Comparison of ENCODE assay signal across 23 cellular contexts in genomic region chr5:95799181-95799835, GRCh38. TPM values are rescaled to one million over a fixed set of nuclear protein-coding genes. Genes with fewer than 3 reads are reported as not detected.
A peak's percentile ranks its signal among the peaks of the same experiment; 100 is the strongest.
DNase-seq lines count a peak whose midpoint lies in the region; ATAC-seq, FAIRE-seq and TF ChIP-seq lines count a peak whose summit lies in the region.
"Had no signal": no experiment of that assay in that cellular context is flagged by ENCODE, and none has a peak within 500 bp of the region (broad histone marks: within the 10 kb centered on the region; RNA-seq: fewer than 3 reads in every experiment).

No MANE protein-coding gene starts in this region.

- BruUV-seq in HepG2 (replicated peaks; lab: Mats Ljungman, UMichigan), result no TSS peak
- no TSS peak for BruUV-seq in endothelial cell of umbilical vein (replicated peaks; lab: Mats Ljungman, UMichigan)
- no TSS peak for BruUV-seq in mammary epithelial cell (replicated peaks; lab: Mats Ljungman, UMichigan)

- POLR2A ChIA-PET in HepG2 (lab: Yijun Ruan, JAX), result interaction anchor here (2.1 kb wide), 1 partner anchor 24 kb away, joined by 12 read pairs; the partner anchor contains the start of gene GLRX
- POLR2A ChIA-PET in endothelial cell of umbilical vein (lab: Charles Lee), result no interaction called here

- H3K36me3 ChIP-seq in HepG2 (replicated peaks in 1 of 2; ENCODE audit: control insufficient read depth in 1 of 2, insufficient read depth in 2 of 2, low read length in 2 of 2) (no peaks in the 10 kb centered on the region), right lobe of liver (no peaks in the 10 kb centered on the region), endothelial cell of umbilical vein (ENCODE audit: control insufficient read depth in 2 of 2, extremely low read depth in 1 of 2, insufficient read depth in 2 of 2, low read length in 2 of 2) (no peaks in the 10 kb centered on the region), mucosa of descending colon (ENCODE audit: low read depth) (no peaks in the 10 kb centered on the region), mammary epithelial cell (ENCODE audit: insufficient read depth, low read length) (no peaks in the 10 kb centered on the region)
- H3K36me3 ChIP-seq: Peyer's patch had no signal

- TF ChIP-seq CTCF in HepG2 (CRISPR knock-in tag; IDR thresholded peaks at IDR 0.05) (no peak), right lobe of liver (IDR thresholded peaks at IDR 0.05) (no peak), endothelial cell of umbilical vein (IDR thresholded peaks at IDR 0.05; ENCODE audit: extremely low read depth in 1 of 2, insufficient read depth in 1 of 2, low read depth in 1 of 2, low read length in 2 of 2) (no peak), mucosa of descending colon (IDR thresholded peaks at IDR 0.05) (no peak), mammary epithelial cell (conservative IDR thresholded peaks at IDR 0.05 in 1 of 2, IDR thresholded peaks at IDR 0.05 in 1 of 2; ENCODE audit: extremely low read depth in 1 of 2, insufficient read depth in 1 of 2, low read depth in 1 of 2, low read length in 2 of 2) (no peak)

- no peaks in the 10 kb centered on the region for H3K9me3 ChIP-seq in HepG2 (ENCODE audit: low read length)
- no peaks in the 10 kb centered on the region for H3K9me3 ChIP-seq in right lobe of liver
- no peaks in the 10 kb centered on the region for H3K9me3 ChIP-seq in endothelial cell of umbilical vein (replicated peaks; ENCODE audit: control insufficient read depth, insufficient read depth, low read length)
- no peaks in the 10 kb centered on the region for H3K9me3 ChIP-seq in mucosa of descending colon
- no peaks in the 10 kb centered on the region for H3K9me3 ChIP-seq in mammary epithelial cell (replicated peaks; ENCODE audit: insufficient read depth, low read length)
- H3K9me3 ChIP-seq: Peyer's patch, SJCRH30 had no signal

- H3K27ac ChIP-seq in HepG2 (ENCODE audit: extremely low read length, insufficient read depth, low read length) (no peak overlapping the region), right lobe of liver (no peak overlapping the region), endothelial cell of umbilical vein (ENCODE audit: insufficient read depth, low read depth, low read length) (no peak overlapping the region), mammary epithelial cell (ENCODE audit: insufficient read depth, low read depth, low read length) (no peak overlapping the region)
- H3K27ac ChIP-seq: C4-2B, SJCRH30 had no signal

- H3K4me2 ChIP-seq in HepG2 (ENCODE audit: low read depth, low read length) (no peak overlapping the region), endothelial cell of umbilical vein (ENCODE audit: insufficient read depth, low read length) (no peak overlapping the region), mammary epithelial cell (ENCODE audit: insufficient read depth, low read depth, low read length) (no peak overlapping the region)

- no peak for TF ChIP-seq RAD21 in HepG2 (CRISPR knock-in tag; IDR thresholded peaks at IDR 0.05)

- in situ Hi-C loops in HepG2 (cut with HindIII; ENCODE audit: extremely low pct_ligation_motif_present, low pct_unique_long_range_greater_than_20kb), result no loop called here
- in situ Hi-C loops in mammary epithelial cell (cut with MboI; ENCODE audit: low sequenced_read_pairs in 2 of 2), result no loop called here

- H3K4me3 ChIP-seq in HepG2 (replicated peaks in 1 of 3; ENCODE audit: insufficient read depth in 1 of 3, low read depth in 2 of 3, low read length in 3 of 3) (no peak overlapping the region), right lobe of liver (no peak overlapping the region), endothelial cell of umbilical vein (replicated peaks in 1 of 3; ENCODE audit: insufficient read depth in 1 of 3, low read depth in 1 of 3, low read length in 3 of 3) (no peak overlapping the region), mucosa of descending colon (no peak overlapping the region), mammary epithelial cell (replicated peaks in 1 of 3; ENCODE audit: insufficient read depth in 1 of 3, low read depth in 2 of 3, low read length in 3 of 3) (no peak overlapping the region)
- H3K4me3 ChIP-seq: Peyer's patch, SJCRH30 had no signal

- H3K9me1 ChIP-seq in endothelial cell of umbilical vein (replicated peaks; ENCODE audit: control insufficient read depth, extremely low read depth, insufficient read depth, low read length), result no peaks in the 10 kb centered on the region

- H2AFZ ChIP-seq in HepG2 (ENCODE audit: low read length), result no peak overlapping the region
- no peak overlapping the region for H2AFZ ChIP-seq in endothelial cell of umbilical vein (ENCODE audit: low read depth, low read length)
- H2AFZ ChIP-seq in mammary epithelial cell (ENCODE audit: low read depth, low read length), result no peak overlapping the region

- H3K9ac ChIP-seq in HepG2 (ENCODE audit: insufficient read depth, low read depth, low read length) (no peak overlapping the region), endothelial cell of umbilical vein (replicated peaks; ENCODE audit: extremely low read depth, insufficient read depth, low read length) (no peak overlapping the region), mammary epithelial cell (ENCODE audit: insufficient read depth, low read length) (no peak overlapping the region)

- no peak for TF ChIP-seq EP300 in HepG2 (IDR thresholded peaks at IDR 0.05; ENCODE audit: low read depth in 2 of 2, low read length in 2 of 2)
- TF ChIP-seq EP300 in HepG2 (CRISPR knock-in tag; IDR thresholded peaks at IDR 0.05; ENCODE audit: borderline replicate concordance), result no peak

- intact Hi-C loops in HepG2 (cut with micrococcal nuclease; ENCODE audit: unreplicated experiment) (no loop called here), right lobe of liver (cut with DNase I) (no loop called here), endothelial cell of umbilical vein (cut with micrococcal nuclease) (no loop called here), mucosa of descending colon (cut with DNase I, micrococcal nuclease) (no loop called here), mammary epithelial cell (cut with micrococcal nuclease) (no loop called here)

- no peak for TF ChIP-seq POLR2A in HepG2 (IDR thresholded peaks at IDR 0.05; ENCODE audit: insufficient read depth in 1 of 2, low read depth in 2 of 2, low read length in 2 of 2)
- TF ChIP-seq POLR2A in right lobe of liver (IDR thresholded peaks at IDR 0.05), result no peak
- TF ChIP-seq POLR2A in endothelial cell of umbilical vein (IDR thresholded peaks at IDR 0.05; ENCODE audit: low read depth, low read length), result no peak

- H4K20me1 ChIP-seq in HepG2 (ENCODE audit: insufficient read depth, low read length) (no peaks in the 10 kb centered on the region), endothelial cell of umbilical vein (replicated peaks; ENCODE audit: control insufficient read depth, extremely low read depth, insufficient read depth, low read length) (no peaks in the 10 kb centered on the region), mammary epithelial cell (ENCODE audit: insufficient read depth, low read length) (no peaks in the 10 kb centered on the region)

- WGBS in HepG2 (ENCODE audit: low lambda C conversion rate), result 97% methylated on average over 4 of the region's 4 CpGs
- WGBS in right lobe of liver (ENCODE audit: insufficient coverage, low coverage, low lambda C conversion rate, missing lambda C conversion rate), result 73% methylated on average over 3 of the region's 4 CpGs
- WGBS in mammary epithelial cell (ENCODE audit: low coverage, missing lambda C conversion rate), result 81% methylated on average over 4 of the region's 4 CpGs

- CTCF ChIA-PET in HepG2 (lab: Yijun Ruan, JAX; ENCODE audit: low intra/inter-chr PET ratio, low total read pairs) (no interaction called here), endothelial cell of umbilical vein (lab: Charles Lee) (interaction anchor here (1.8 kb wide), 1 partner anchor 18 kb away, joined by 7 read pairs; no protein-coding TSS in a partner anchor), mammary epithelial cell (lab: Charles Lee; ENCODE audit: low non-redundant PET) (no interaction called here)

- H3K4me1 ChIP-seq in HepG2 (ENCODE audit: insufficient read depth, low read length) (peaks cover 69% of the 10 kb centered on the region), right lobe of liver (peaks cover 0 to 54% (median 24%) of the 10 kb centered on the region in 4 donors), endothelial cell of umbilical vein (ENCODE audit: control insufficient read depth, extremely low read depth, insufficient read depth, low read length) (no peaks in the 10 kb centered on the region), mucosa of descending colon (ENCODE audit: low read depth) (no peaks in the 10 kb centered on the region), mammary epithelial cell (ENCODE audit: insufficient read depth, low read length) (no peaks in the 10 kb centered on the region)

- no peaks in the 10 kb centered on the region for H3K27me3 ChIP-seq in HepG2 (ENCODE audit: control insufficient read depth in 1 of 2, insufficient read depth in 2 of 2, low read length in 2 of 2)
- H3K27me3 ChIP-seq in right lobe of liver, result no peaks in the 10 kb centered on the region
- H3K27me3 ChIP-seq in endothelial cell of umbilical vein (ENCODE audit: control insufficient read depth in 2 of 2, insufficient read depth in 2 of 2, low read length in 2 of 2), result no peaks in the 10 kb centered on the region
- no peaks in the 10 kb centered on the region for H3K27me3 ChIP-seq in mammary epithelial cell (ENCODE audit: insufficient read depth, low read length)
- H3K27me3 ChIP-seq: Peyer's patch, SJCRH30 had no signal

- no peaks in the 10 kb centered on the region for H3K79me2 ChIP-seq in HepG2 (ENCODE audit: insufficient read depth, low read length)
- H3K79me2 ChIP-seq in endothelial cell of umbilical vein (ENCODE audit: control insufficient read depth, insufficient read depth, low read length), result no peaks in the 10 kb centered on the region
- no peaks in the 10 kb centered on the region for H3K79me2 ChIP-seq in mammary epithelial cell (ENCODE audit: insufficient read depth, low read length)

- no peak for ATAC-seq in HepG2
- no peak for ATAC-seq in right lobe of liver
- peak; percentile 24 for ATAC-seq in mucosa of descending colon
- ATAC-seq in GM18870 (IDR thresholded peaks at IDR 0.05; ENCODE audit: unreplicated experiment), result no peak

- FAIRE-seq in HepG2 (lab: Jason Lieb, UNC) (peak; percentile 49), endothelial cell of umbilical vein (lab: Jason Lieb, UNC) (peak; percentile 40)
- FAIRE-seq: G401.6, GM19239 had no signal

- dilution Hi-C loops in endothelial cell of umbilical vein (cut with MboI; ENCODE audit: extremely low pct_ligation_motif_present, low sequenced_read_pairs), result no loop called here
- dilution Hi-C loops in mammary epithelial cell (cut with HindIII; ENCODE audit: low sequenced_read_pairs), result no loop called here

- DNase-seq in HepG2 (ENCODE audit: low spot score) (peak; percentile 19), right lobe of liver (no peak), endothelial cell of umbilical vein (ENCODE audit: low read depth, low spot score) (no peak), mucosa of descending colon (no peak), mammary epithelial cell (no peak)
- DNase-seq in stimulated activated CD4-positive, alpha-beta T cell treated with anti-CD3 and anti-CD28 coated beads, Interleukin-4, amount 100 ng/mL, for 1 hour, result no peak
- DNase-seq: 8988T; AML-193; Calu3; CD8-positive, alpha-beta memory T cell; DMS153; H7; KBM-7; NCI-H1105 treated with DMSO at 0.1 percent for 48 hours; NCI-H2029 treated with DMSO at 0.1 percent for 48 hours; NCI-H524 treated with DMSO at 0.1 percent for 48 hours; NCI-H82; SJCRH30 had no signal

RNA-seq across cellular contexts. Expression of gene GLRX, which starts 23.2 kb away (rescaled TPM):
- 63.8 and 71.9 TPM in 2 replicates for total RNA-seq in HepG2 (2016; rRNA removed; fragmentation: Illumina TruSeq; extraction: Trizol)
- 27.6 and 30.6 TPM in 2 replicates for total RNA-seq in HepG2 (2016; cell fraction: cytosol; rRNA removed; fragmentation: Illumina TruSeq; extraction: Trizol; ENCODE audit: low read depth)
- total RNA-seq in HepG2 (2016; cell fraction: insoluble cytoplasmic fraction; rRNA removed; fragmentation: Illumina TruSeq; extraction: Trizol), result 64.8 and 79.1 TPM in 2 replicates
- 27.3 and 28.0 TPM in 2 replicates for total RNA-seq in HepG2 (2016; cell fraction: membrane; rRNA removed; fragmentation: Illumina TruSeq; extraction: Trizol)
- total RNA-seq in HepG2 (2016; cell fraction: nucleus; rRNA removed; fragmentation: Illumina TruSeq; extraction: Trizol), result 27.2 and 28.1 TPM in 2 replicates
- 499 and 615 TPM in 2 replicates for polyA plus RNA-seq in HepG2 (2011; rRNA removed)
- 393 and 503 TPM in 2 replicates for polyA plus RNA-seq in HepG2 (2011; cell fraction: cytosol; rRNA removed)
- polyA plus RNA-seq in HepG2 (2011; cell fraction: nucleus; rRNA removed), result 87.8 and 90.3 TPM in 2 replicates
- polyA plus RNA-seq in HepG2 (2012), result 244 and 269 TPM in 2 replicates
- polyA plus RNA-seq in HepG2 (2016; cell fraction: cytosol; fragmentation: Illumina TruSeq; extraction: Trizol; ENCODE audit: low read depth), result 25.5 and 30.2 TPM in 2 replicates
- 107 and 117 TPM in 2 replicates for polyA plus RNA-seq in HepG2 (2016; cell fraction: insoluble cytoplasmic fraction; fragmentation: Illumina TruSeq; extraction: Trizol; ENCODE audit: low read depth)
- polyA plus RNA-seq in HepG2 (2016; cell fraction: membrane; fragmentation: Illumina TruSeq; extraction: Trizol; ENCODE audit: low read depth), result 23.9 and 28.1 TPM in 2 replicates
- polyA plus RNA-seq in HepG2 (2016; cell fraction: nucleus; fragmentation: Illumina TruSeq; extraction: Trizol; ENCODE audit: insufficient read depth, low read depth), result 59.6 and 62.5 TPM in 2 replicates
- 44.3 and 186 TPM in 2 replicates for polyA minus RNA-seq in HepG2 (2011; rRNA and poly(A)+ RNA removed; ENCODE audit: low replicate concordance)
- polyA minus RNA-seq in HepG2 (2011; cell fraction: cytosol; rRNA and poly(A)+ RNA removed), result 49.7 and 65.5 TPM in 2 replicates
- 62.3 and 93.9 TPM in 2 replicates for polyA minus RNA-seq in HepG2 (2011; cell fraction: nucleus; rRNA and poly(A)+ RNA removed)
- total RNA-seq in right lobe of liver, result 100 to 1,000 TPM in 3 of 6 experiments, 10 to 100 TPM in 3; 40.2 to 228 (median 82.8) TPM
- total RNA-seq in endothelial cell of umbilical vein, result 13.3 and 14.2 TPM in 2 replicates
- polyA plus RNA-seq in endothelial cell of umbilical vein, result 25.3 and 40.3 TPM in 2 replicates
- 38.3 and 39.9 TPM in 2 replicates for polyA plus RNA-seq in endothelial cell of umbilical vein (2011; cell fraction: cytosol; rRNA removed)
- polyA plus RNA-seq in endothelial cell of umbilical vein (2011; cell fraction: nucleus; rRNA removed), result 15.2 and 17.1 TPM in 2 replicates
- 53.5 and 55.3 TPM in 2 replicates for polyA plus RNA-seq in endothelial cell of umbilical vein (2012)
- polyA minus RNA-seq in endothelial cell of umbilical vein, result 25.6 and 34.3 TPM in 2 replicates
- polyA minus RNA-seq in endothelial cell of umbilical vein (2011; cell fraction: cytosol; rRNA and poly(A)+ RNA removed), result 3.8 TPM
- polyA minus RNA-seq in endothelial cell of umbilical vein (2011; cell fraction: nucleus; rRNA and poly(A)+ RNA removed), result 10.3 and 14.7 TPM in 2 replicates
- 10 to 100 TPM; 40.6 to 90.5 (median 65.5) TPM for total RNA-seq in mucosa of descending colon
- 1 to 10 TPM; 3.5 to 8.3 TPM for total RNA-seq in mammary epithelial cell
- polyA plus RNA-seq in mammary epithelial cell, result 8.4 TPM
- not detected for polyA minus RNA-seq in mammary epithelial cell
